9 cellular contexts compared by ENCODE assay signal in the genomic region with DNA sequence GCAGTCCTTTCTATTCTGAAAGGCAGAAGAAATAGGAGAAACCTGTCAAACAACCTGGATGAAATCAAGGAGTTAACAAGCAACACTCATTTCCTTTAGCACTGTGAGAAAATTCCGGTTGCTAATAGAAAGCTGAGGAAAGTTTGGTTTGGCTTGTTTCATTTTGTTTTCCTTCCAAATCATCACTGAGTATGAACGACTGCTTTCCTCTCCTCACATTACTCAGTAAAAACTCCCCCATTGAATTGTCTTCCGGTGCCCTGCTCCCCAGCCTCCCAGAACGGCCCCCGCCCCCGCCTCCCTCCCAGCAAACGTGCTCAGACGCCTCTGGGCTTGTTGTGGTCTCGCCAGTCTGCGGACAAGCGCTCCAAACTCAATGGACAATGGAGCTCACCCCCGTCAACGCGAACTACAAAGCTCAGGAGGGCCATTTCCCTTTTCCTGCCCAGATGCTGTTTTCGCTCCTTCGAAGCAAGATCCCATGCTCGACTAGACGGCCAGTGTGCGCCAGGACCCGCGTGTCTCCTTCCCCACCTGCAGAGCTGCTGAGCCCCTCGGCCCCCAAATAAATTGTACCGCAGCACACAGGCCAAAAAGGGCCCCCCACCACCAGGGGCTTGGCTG. TPM values are rescaled to one million over a fixed set of nuclear protein-coding genes. Genes with fewer than 3 reads are reported as not detected.
DNase-seq lines count a peak whose midpoint lies in the region; ATAC-seq, FAIRE-seq and TF ChIP-seq lines count a peak whose summit lies in the region.
"Had no signal": no experiment of that assay in that cellular context is flagged by ENCODE, and none has a peak within 500 bp of the region (broad histone marks: within the 10 kb centered on the region; RNA-seq: fewer than 3 reads in every experiment).

No MANE protein-coding gene starts in this region.

- no peaks in the 10 kb centered on the region for H3K9me3 Mint-ChIP-seq in chondrocyte (ENCODE audit: low read depth)

- peak overlapping the region; percentile 94 for H3K4me3 Mint-ChIP-seq in chondrocyte (ENCODE audit: unreplicated experiment)

- H3K9ac ChIP-seq in kidney (ENCODE audit: low read length in 2 of 2), result peak overlapping the region; percentile 54 to 90

- TF ChIP-seq CTCF in chondrocyte (IDR thresholded peaks at IDR 0.05) (no peak), kidney (IDR thresholded peaks at IDR 0.05; ENCODE audit: borderline replicate concordance, extremely low read depth, insufficient read depth) (no peak)

- H3K27me3 Mint-ChIP-seq in chondrocyte (ENCODE audit: low read depth), result no peaks in the 10 kb centered on the region

- intact Hi-C loops in kidney (cut with DNase I), result no loop called here

- peaks cover 25% of the 10 kb centered on the region for H3K4me1 Mint-ChIP-seq in chondrocyte (ENCODE audit: low read depth)

- H3K36me3 ChIP-seq in kidney (ENCODE audit: control insufficient read depth in 1 of 2, insufficient read depth in 2 of 2, low read length in 2 of 2), result no peaks in the 10 kb centered on the region

- peak overlapping the region; percentile 95 for H3K27ac Mint-ChIP-seq in chondrocyte (ENCODE audit: unreplicated experiment)

- H3K4me1 ChIP-seq in kidney (ENCODE audit: control insufficient read depth in 1 of 2, insufficient read depth in 1 of 2, low read depth in 1 of 2, low read length in 2 of 2), result peaks cover 5 to 13% of the 10 kb centered on the region in 2 donors

- peaks cover 2% of the 10 kb centered on the region for H3K36me3 Mint-ChIP-seq in chondrocyte (ENCODE audit: low read depth)

- H3K9me3 ChIP-seq in kidney (ENCODE audit: control insufficient read depth in 1 of 2, low read length in 2 of 2), result no peaks in the 10 kb centered on the region

- ATAC-seq in HG02852 (IDR thresholded peaks at IDR 0.05; ENCODE audit: unreplicated experiment), result peak; percentile 41

- H3K27ac ChIP-seq in kidney (ENCODE audit: low read depth in 2 of 2, low read length in 2 of 2), result peak overlapping the region; percentile 85 to 89

- DNase-seq in DMS 273 (lab: John Stamatoyannopoulos, UW; ENCODE audit: unreplicated experiment) (peak; percentile 75), DMS 273 treated with DMSO at 0.1 percent for 48 hours (lab: John Stamatoyannopoulos, UW) (no peak), NCI-H2171 (lab: John Stamatoyannopoulos, UW) (peak; percentile 7), chondrocyte (ENCODE audit: low spot score) (no peak), kidney (peak; percentile 89)
- DNase-seq in activated CD4-positive, CD25-positive, alpha-beta regulatory T cell treated with anti-CD3 and anti-CD28 coated beads, Interleukin-2, amount 50 U/mL, for 72 hours, result peak; percentile 57
- peak; percentile 39 to 55 for DNase-seq in stimulated activated CD4-positive, alpha-beta T cell treated with anti-CD3 and anti-CD28 coated beads, Interleukin-15, amount 100 ng/mL, for 48 hours (ENCODE audit: low read depth in 2 of 2)

- H3K4me3 ChIP-seq in kidney (ENCODE audit: low read length in 2 of 2), result peak overlapping the region; percentile 86 to 92

- FAIRE-seq in kidney (lab: Jason Lieb, UNC), result no peak
- FAIRE-seq: A204.1 had no signal

RNA-seq across cellular contexts. Expression of a gene that starts 0.7 kb away (rescaled TPM):
- total RNA-seq in chondrocyte, result 18.7 to 19.2 TPM (median 19.1 TPM) in 3 replicates
- 18.3 TPM for total RNA-seq in kidney
- polyA plus RNA-seq in kidney (ENCODE audit: insufficient read depth, low read depth, low replicate concordance), result 9.7 TPM

RNA-seq across cellular contexts. Expression of a gene that starts 11.9 kb away (rescaled TPM):
- 2.7 to 3.9 TPM (median 3.8 TPM) in 3 replicates for total RNA-seq in chondrocyte
- 29.3 TPM for total RNA-seq in kidney
- 15.2 TPM for polyA plus RNA-seq in kidney (ENCODE audit: insufficient read depth, low read depth, low replicate concordance)

Comparison
In these comparisons a context has a peak if more than half of its experiments do, and no peak if none do; other contexts are left out.
1. DNase-seq: peak in DMS 273 (single experiment), NCI-H2171 (single experiment), activated CD4-positive, CD25-positive, alpha-beta regulatory T cell treated with anti-CD3 and anti-CD28 coated beads, Interleukin-2, amount 50 U/mL, for 72 hours (single experiment), kidney (single experiment) and stimulated activated CD4-positive, alpha-beta T cell treated with anti-CD3 and anti-CD28 coated beads, Interleukin-15, amount 100 ng/mL, for 48 hours (2 of 2); none in DMS 273 treated with DMSO at 0.1 percent for 48 hours (single experiment) and chondrocyte (single experiment).